Comparison of ENCODE assay signal across 8 cellular contexts in the genomic region with DNA sequence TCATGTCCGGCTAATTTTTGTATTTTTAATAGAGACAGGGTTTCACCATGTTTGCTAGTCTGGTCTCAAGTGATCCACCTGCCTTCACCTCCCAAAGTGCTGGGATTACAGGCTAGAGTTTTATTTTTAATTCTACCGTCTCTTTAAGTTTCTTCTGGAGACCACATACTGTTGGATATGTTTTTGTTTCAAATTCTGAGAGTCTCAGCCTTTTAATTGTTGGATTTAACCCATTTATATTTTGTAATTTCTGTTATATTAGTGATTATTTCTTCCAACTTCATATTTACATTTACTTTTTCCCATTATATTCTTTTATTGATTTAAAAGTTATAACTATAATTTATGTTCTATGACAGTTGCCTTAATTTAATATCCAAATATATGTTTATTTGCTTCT.
"Had no signal": no experiment of that assay in that cellular context is flagged by ENCODE, and none has a peak within 500 bp of the region (broad histone marks: within the 10 kb centered on the region; RNA-seq: fewer than 3 reads in every experiment).

No MANE protein-coding gene starts in this region.

- DNase-seq: H9, HCEC 1CT, HFFc6, KG1 had no signal

- H3K4me2 ChIP-seq: GM23338 had no signal

- H3K27ac ChIP-seq: HL-60 had no signal

- FAIRE-seq: H54, HepG2 had no signal

- ATAC-seq: GM23338, HepG2 had no signal

- H2AFZ ChIP-seq: GM23338 had no signal

- H3K4me3 ChIP-seq: GM23338 had no signal
